In the genomic region with DNA sequence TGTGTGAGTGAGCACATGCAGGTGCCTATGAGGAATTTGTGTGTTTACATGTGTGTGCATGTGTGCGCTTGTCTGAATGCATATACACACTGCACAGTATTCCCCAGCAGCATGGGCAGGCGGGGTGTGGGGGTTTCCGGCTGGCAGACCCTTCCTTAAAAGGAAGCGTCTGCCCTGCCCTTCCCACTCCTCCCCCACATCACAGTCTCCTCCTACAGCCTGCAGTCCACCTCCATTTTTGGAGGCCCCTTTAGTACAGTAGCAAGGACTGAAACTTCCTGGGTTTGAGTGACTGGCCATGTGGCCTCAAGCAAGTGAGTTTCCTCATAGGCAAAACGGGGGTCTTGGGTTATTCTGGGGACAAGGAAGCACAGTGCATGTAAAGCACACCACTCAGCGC, we compare ENCODE assay signal across 26 cellular contexts.
DNase-seq lines count a peak whose midpoint lies in the region; ATAC-seq, FAIRE-seq and TF ChIP-seq lines count a peak whose summit lies in the region.
"Had no signal": no experiment of that assay in that cellular context is flagged by ENCODE, and none has a peak within 500 bp of the region (broad histone marks: within the 10 kb centered on the region; RNA-seq: fewer than 3 reads in every experiment).

No MANE protein-coding gene starts in this region.

- intact Hi-C loops in K562 (cut with micrococcal nuclease): no loop called here

- no peak overlapping the region for H3K23ac ChIP-seq in H9 (ENCODE audit: insufficient read length, low read depth, low read length)

- no TSS peak for BruUV-seq in K562 (replicated peaks; lab: Mats Ljungman, UMichigan)

- H3K23me2 ChIP-seq in H9 (ENCODE audit: insufficient read length, low read depth, low read length, poor library complexity, severe bottlenecking): no peaks in the 10 kb centered on the region

- H3K4ac ChIP-seq in H9 (ENCODE audit: low read depth, low read length): no peak overlapping the region

- no peak for FAIRE-seq in K562 (lab: Jason Lieb, UNC)
- FAIRE-seq: A204.1, GM18507, HTR-8/SVneo had no signal

- H3K9me3 ChIP-seq in BLaER1: no peaks in the 10 kb centered on the region
- H3K9me3 ChIP-seq in H9 (ENCODE audit: control insufficient read depth, low read depth, low read length): no peaks in the 10 kb centered on the region
- no peaks in the 10 kb centered on the region for H3K9me3 ChIP-seq in K562 (replicated peaks; ENCODE audit: control insufficient read depth, insufficient read depth, low read depth, low read length)

- peaks cover 7% of the 10 kb centered on the region for H3K27me3 Mint-ChIP-seq in H9 (ENCODE audit: low read depth)
- H3K27me3 Mint-ChIP-seq in nephron (ENCODE audit: low read depth): peaks cover 17% of the 10 kb centered on the region

- TF ChIP-seq EP300 in K562 (IDR thresholded peaks at IDR 0.05; ENCODE audit: low read length): no peak

- H2BK12ac ChIP-seq in H9 (ENCODE audit: insufficient read length, low read depth, low read length): no peak overlapping the region

- H3K4me3 Mint-ChIP-seq in H9 (no peak overlapping the region), nephron (no peak overlapping the region)
- H3K4me3 Mint-ChIP-seq: CD4-positive, alpha-beta memory T cell; HFFc6 had no signal

- no peak overlapping the region for H3K9ac ChIP-seq in BLaER1
- H3K9ac ChIP-seq in H9 (ENCODE audit: extremely low read depth, insufficient read length, low read length): no peak overlapping the region
- no peak overlapping the region for H3K9ac ChIP-seq in K562 (ENCODE audit: insufficient read depth in 1 of 2, low read depth in 2 of 2, low read length in 2 of 2)

- no peak overlapping the region for H2BK20ac ChIP-seq in H9 (ENCODE audit: low read depth, low read length, poor library complexity, severe bottlenecking)

- H3K27ac Mint-ChIP-seq in H9 (no peak overlapping the region), nephron (peak overlapping the region in 2 of 3 experiments; percentile 23 to 60)
- H3K27ac Mint-ChIP-seq: CD4-positive, alpha-beta memory T cell; HFFc6 had no signal

- H2BK5ac ChIP-seq in H9 (ENCODE audit: insufficient read length, low read length): no peak overlapping the region

- H3K36me3 ChIP-seq in BLaER1: no peaks in the 10 kb centered on the region
- H3K36me3 ChIP-seq in K562 (ENCODE audit: control insufficient read depth, insufficient read depth, low read length): no peaks in the 10 kb centered on the region

- H4K91ac ChIP-seq in H9 (ENCODE audit: insufficient read length, low read depth, low read length): no peak overlapping the region

- WGBS in H9 (ENCODE audit: extremely low coverage, insufficient read length, low lambda C conversion rate): no CpG with 5 or more reads among the region's 6 CpGs
- WGBS in K562 (ENCODE audit: insufficient coverage, low coverage, missing lambda C conversion rate): 5% methylated on average over 6 of the region's 6 CpGs

- H2BK15ac ChIP-seq in H9 (ENCODE audit: low read depth, low read length): no peak overlapping the region

- DNase-seq in H9: no peak
- no peak for DNase-seq in K562 (ENCODE audit: extremely low read depth in 1 of 4, low spot score in 3 of 4)
- DNase-seq in amygdala (lab: John Stamatoyannopoulos, UW): no peak
- DNase-seq in HK-2 (ENCODE audit: unreplicated experiment): no peak
- no peak for DNase-seq in NCI-H2029 treated with DMSO at 0.1 percent for 48 hours (lab: John Stamatoyannopoulos, UW)
- DNase-seq: C1 segment of cervical spinal cord; CD4-positive, alpha-beta memory T cell; COR-L47; DMS53; H7; HFFc6; KG1; MM.1S; NCI-H1694; NCI-H2081; NCI-H2227 treated with DMSO at 0.1 percent for 48 hours; NCI-H526 treated with DMSO at 0.1 percent for 48 hours; SHP77 had no signal

- H3K18ac ChIP-seq in H9 (ENCODE audit: insufficient read length, low read depth, low read length): peak overlapping the region; percentile 44

- no peak for ATAC-seq in K562
- no peak for ATAC-seq in activated CD4-positive, CD25-positive, alpha-beta regulatory T cell treated with anti-CD3 and anti-CD28 coated beads, Interleukin-2, amount 50 U/mL, for 24 hours
- ATAC-seq: Panc1 had no signal

- CTCF ChIA-PET in K562 (lab: Yijun Ruan, JAX; ENCODE audit: low intra/inter-chr PET ratio): no interaction called here

- POLR2A ChIA-PET in K562 (lab: Yijun Ruan, JAX): interaction anchor here (1.0 kb wide), 1 partner anchor 24 kb away, joined by 3 read pairs; no protein-coding TSS in a partner anchor

- peaks cover 44% of the 10 kb centered on the region for H3K4me1 ChIP-seq in BLaER1
- no peaks in the 10 kb centered on the region; the same call in 1 of the 2 replicates for H3K4me1 ChIP-seq in H9 (ENCODE audit: insufficient read depth, low read length)
- peaks cover 6 to 9% of the 10 kb centered on the region in 2 experiments for H3K4me1 ChIP-seq in K562 (replicated peaks in 1 of 2; ENCODE audit: control insufficient read depth in 2 of 2, insufficient read depth in 2 of 2, low read length in 2 of 2)

- in situ Hi-C loops in K562 (cut with MboI): no loop called here

- no peak overlapping the region for H3T11ph ChIP-seq in H9 (ENCODE audit: low read length)

- H2AFZ ChIP-seq in H9 (ENCODE audit: low read length): no peak overlapping the region
- no peak overlapping the region for H2AFZ ChIP-seq in K562 (ENCODE audit: low read depth, low read length)

- no peak overlapping the region for H2AK5ac ChIP-seq in H9 (ENCODE audit: insufficient read length, low read length)

- H3K79me2 ChIP-seq in H9 (ENCODE audit: insufficient read depth, low read length): no peaks in the 10 kb centered on the region
- no peaks in the 10 kb centered on the region for H3K79me2 ChIP-seq in K562 (ENCODE audit: control insufficient read depth, insufficient read depth, low read length)

- no peak for TF ChIP-seq POLR2A in K562 (conservative IDR thresholded peaks at IDR 0.05)

- no peak overlapping the region for H3K56ac ChIP-seq in H9 (ENCODE audit: insufficient read length, low read depth, low read length)

- H3K9me1 ChIP-seq in K562 (ENCODE audit: control insufficient read depth, insufficient read depth, low read length): no peaks in the 10 kb centered on the region

- H3K9me3 Mint-ChIP-seq in H9 (no peaks in the 10 kb centered on the region; a peak in 1 of 5 replicates), nephron (no peaks in the 10 kb centered on the region)
- H3K9me3 Mint-ChIP-seq: CD4-positive, alpha-beta memory T cell; HFFc6 had no signal

- H3K79me1 ChIP-seq in H9 (ENCODE audit: insufficient read depth, low read depth, low read length, poor library complexity, severe bottlenecking): no peaks in the 10 kb centered on the region

- H3K4me2 ChIP-seq in BLaER1 (peak overlapping the region; percentile 25; the same call in 1 of the 2 replicates), H9 (ENCODE audit: insufficient read depth, insufficient read length, low read length) (no peak overlapping the region), K562 (ENCODE audit: insufficient read depth, low read length) (no peak overlapping the region)

- no peak overlapping the region for H2BK120ac ChIP-seq in H9 (ENCODE audit: low read depth, low read length, poor library complexity, severe bottlenecking)

- H4K8ac ChIP-seq in H9 (replicated peaks; ENCODE audit: insufficient read length, low read depth, low read length): no peak overlapping the region

- H4K5ac ChIP-seq in H9 (ENCODE audit: insufficient read length, low read depth, low read length): no peak overlapping the region

- H3K27ac ChIP-seq in BLaER1: no peak overlapping the region
- H3K27ac ChIP-seq in H9 (ENCODE audit: insufficient read length, low read depth, low read length): no peak overlapping the region
- H3K27ac ChIP-seq in K562 (ENCODE audit: extremely low read depth, low read depth, low read length): no peak overlapping the region
- H3K27ac ChIP-seq: RWPE1 had no signal

- no peak overlapping the region for H3K14ac ChIP-seq in H9 (ENCODE audit: insufficient read depth, low read length)

- no peaks in the 10 kb centered on the region for H4K20me1 ChIP-seq in BLaER1
- no peaks in the 10 kb centered on the region for H4K20me1 ChIP-seq in H9 (ENCODE audit: control insufficient read depth, insufficient read depth, insufficient read length)
- H4K20me1 ChIP-seq in K562 (replicated peaks; ENCODE audit: control insufficient read depth, insufficient read depth, low read length): no peaks in the 10 kb centered on the region; the same call in none of the 2 replicates

- H3K4me3 ChIP-seq in BLaER1 (no peak overlapping the region), K562 (no peak overlapping the region)

- TF ChIP-seq CTCF in H9 (conservative IDR thresholded peaks at IDR 0.05): no peak
- no peak for TF ChIP-seq CTCF in K562 (IDR thresholded peaks at IDR 0.05 in 2 of 3, conservative IDR thresholded peaks at IDR 0.05 in 1 of 3; ENCODE audit: insufficient read depth in 2 of 3, low read depth in 1 of 3, low read length in 3 of 3)
- TF ChIP-seq CTCF in nephron (IDR thresholded peaks at IDR 0.05; ENCODE audit: unreplicated experiment in 3 of 3): no peak

- H3K36me3 Mint-ChIP-seq in H9 (ENCODE audit: insufficient read depth in 1 of 3, low read depth in 3 of 3) (no peaks in the 10 kb centered on the region), nephron (ENCODE audit: low read depth) (no peaks in the 10 kb centered on the region)
- H3K36me3 Mint-ChIP-seq: CD4-positive, alpha-beta memory T cell had no signal

- no peaks in the 10 kb centered on the region for H3K27me3 ChIP-seq in BLaER1
- no peaks in the 10 kb centered on the region for H3K27me3 ChIP-seq in H9 (ENCODE audit: insufficient read depth, low read length)
- peaks cover 2 to 37% of the 10 kb centered on the region in 2 experiments; a peak in 3 of 5 replicates for H3K27me3 ChIP-seq in K562 (ENCODE audit: control insufficient read depth in 2 of 2, insufficient read depth in 2 of 2, low read length in 2 of 2)

- H3K4me1 Mint-ChIP-seq in H9 (peaks cover 8 to 17% of the 10 kb centered on the region in 2 experiments), nephron (peaks cover 53% of the 10 kb centered on the region)

- TF ChIP-seq RAD21 in K562 (CRISPR knock-in tag; conservative IDR thresholded peaks at IDR 0.05 in 1 of 2, IDR thresholded peaks at IDR 0.05 in 1 of 2): no peak

TF ChIP-seq in K562, 482 proteins besides CTCF, POLR2A, EP300 and RAD21 (continues in another document):
- TF ChIP-seq, protein P1, sequence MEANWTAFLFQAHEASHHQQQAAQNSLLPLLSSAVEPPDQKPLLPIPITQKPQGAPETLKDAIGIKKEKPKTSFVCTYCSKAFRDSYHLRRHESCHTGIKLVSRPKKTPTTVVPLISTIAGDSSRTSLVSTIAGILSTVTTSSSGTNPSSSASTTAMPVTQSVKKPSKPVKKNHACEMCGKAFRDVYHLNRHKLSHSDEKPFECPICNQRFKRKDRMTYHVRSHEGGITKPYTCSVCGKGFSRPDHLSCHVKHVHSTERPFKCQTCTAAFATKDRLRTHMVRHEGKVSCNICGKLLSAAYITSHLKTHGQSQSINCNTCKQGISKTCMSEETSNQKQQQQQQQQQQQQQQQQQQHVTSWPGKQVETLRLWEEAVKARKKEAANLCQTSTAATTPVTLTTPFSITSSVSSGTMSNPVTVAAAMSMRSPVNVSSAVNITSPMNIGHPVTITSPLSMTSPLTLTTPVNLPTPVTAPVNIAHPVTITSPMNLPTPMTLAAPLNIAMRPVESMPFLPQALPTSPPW (CRISPR knock-in tag; IDR thresholded peaks at IDR 0.05): peak; percentile 36; the same call in 1 of the 2 replicates

Comparison
In these comparisons a context has a peak if more than half of its experiments do, and no peak if none do; other contexts are left out.
1. H3K27ac Mint-ChIP-seq: peak in nephron (2 of 3); none in H9 (0 of 3).